Comparison of ENCODE assay signal across 1 cellular context in genomic region chr7:151624246-151624928, GRCh38.
TF ChIP-seq lines count a peak whose summit lies in the region.

No MANE protein-coding gene starts in this region.

TF ChIP-seq in IMR-90, 13 proteins besides CTCF, POLR2A, EP300 and RAD21 (continued from another document):
- TF ChIP-seq, protein P1, sequence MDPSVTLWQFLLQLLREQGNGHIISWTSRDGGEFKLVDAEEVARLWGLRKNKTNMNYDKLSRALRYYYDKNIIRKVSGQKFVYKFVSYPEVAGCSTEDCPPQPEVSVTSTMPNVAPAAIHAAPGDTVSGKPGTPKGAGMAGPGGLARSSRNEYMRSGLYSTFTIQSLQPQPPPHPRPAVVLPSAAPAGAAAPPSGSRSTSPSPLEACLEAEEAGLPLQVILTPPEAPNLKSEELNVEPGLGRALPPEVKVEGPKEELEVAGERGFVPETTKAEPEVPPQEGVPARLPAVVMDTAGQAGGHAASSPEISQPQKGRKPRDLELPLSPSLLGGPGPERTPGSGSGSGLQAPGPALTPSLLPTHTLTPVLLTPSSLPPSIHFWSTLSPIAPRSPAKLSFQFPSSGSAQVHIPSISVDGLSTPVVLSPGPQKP (IDR thresholded peaks at IDR 0.05; ENCODE audit: borderline replicate concordance, low read depth, low read length) = no peak
- TF ChIP-seq, protein P2, sequence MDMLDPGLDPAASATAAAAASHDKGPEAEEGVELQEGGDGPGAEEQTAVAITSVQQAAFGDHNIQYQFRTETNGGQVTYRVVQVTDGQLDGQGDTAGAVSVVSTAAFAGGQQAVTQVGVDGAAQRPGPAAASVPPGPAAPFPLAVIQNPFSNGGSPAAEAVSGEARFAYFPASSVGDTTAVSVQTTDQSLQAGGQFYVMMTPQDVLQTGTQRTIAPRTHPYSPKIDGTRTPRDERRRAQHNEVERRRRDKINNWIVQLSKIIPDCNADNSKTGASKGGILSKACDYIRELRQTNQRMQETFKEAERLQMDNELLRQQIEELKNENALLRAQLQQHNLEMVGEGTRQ (IDR thresholded peaks at IDR 0.05; ENCODE audit: low read depth, low read length) = no peak
- no peak for TF ChIP-seq CHD1 (IDR thresholded peaks at IDR 0.05; ENCODE audit: low read depth, low read length)
- TF ChIP-seq RFX5 (IDR thresholded peaks at IDR 0.05; ENCODE audit: low read depth, low read length) = no peak
- no peak for TF ChIP-seq RCOR1 (IDR thresholded peaks at IDR 0.05; ENCODE audit: insufficient replicate concordance, low read length)
- no peak for TF ChIP-seq NFE2L2 (IDR thresholded peaks at IDR 0.05; ENCODE audit: low read depth, low read length)
- TF ChIP-seq CEBPB (IDR thresholded peaks at IDR 0.05; ENCODE audit: low read depth, low read length) = no peak
- TF ChIP-seq BHLHE40 (IDR thresholded peaks at IDR 0.05; ENCODE audit: low read depth, low read length) = no peak
- TF ChIP-seq SMC3 (IDR thresholded peaks at IDR 0.05; ENCODE audit: low read depth, low read length) = no peak
